1 cellular context compared by ENCODE assay signal in genomic region chr6:83381949-83382348, GRCh38.
TF ChIP-seq lines count a peak whose summit lies in the region.

No MANE protein-coding gene starts in this region.

TF ChIP-seq in GM12878, 131 proteins besides CTCF, POLR2A, EP300 and RAD21:
- no peak for TF ChIP-seq ZBTB11 (CRISPR knock-in tag; IDR thresholded peaks at IDR 0.05)
- TF ChIP-seq GATAD2B (conservative IDR thresholded peaks at IDR 0.05; ENCODE audit: low read depth), result no peak
- TF ChIP-seq NBN (IDR thresholded peaks at IDR 0.05), result no peak
- no peak for TF ChIP-seq MYC (IDR thresholded peaks at IDR 0.05; ENCODE audit: insufficient read depth, insufficient read length, insufficient replicate concordance, low read length, severe bottlenecking)
